Comparison of ENCODE assay signal across 31 cellular contexts in the genomic region with DNA sequence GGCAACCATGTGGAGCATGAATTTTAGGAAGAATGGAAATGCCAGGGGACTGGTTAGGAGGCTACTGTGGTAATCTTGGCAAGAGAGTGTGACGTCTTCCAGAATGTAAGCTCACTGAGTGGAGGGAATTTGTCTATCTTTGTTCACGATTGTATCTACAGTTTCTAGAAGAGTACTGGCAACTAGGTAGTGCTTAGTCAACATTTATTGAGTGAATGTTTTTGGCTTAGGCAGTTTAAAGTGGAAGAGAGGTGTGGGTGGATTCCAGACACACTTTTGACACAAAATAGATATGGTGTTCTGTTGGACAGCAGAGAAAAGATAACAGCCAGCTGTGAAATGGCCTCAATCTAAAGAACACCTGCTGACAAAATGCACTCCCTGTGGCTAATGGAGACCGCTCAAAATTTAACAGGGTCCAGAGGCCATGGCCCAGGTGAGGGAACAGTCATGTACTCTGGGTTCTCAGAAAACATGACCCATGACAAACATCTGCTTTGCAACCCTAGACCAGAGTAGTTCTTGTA.
DNase-seq lines count a peak whose midpoint lies in the region; ATAC-seq, FAIRE-seq and TF ChIP-seq lines count a peak whose summit lies in the region.
"Had no signal": no experiment of that assay in that cellular context is flagged by ENCODE, and none has a peak within 500 bp of the region (broad histone marks: within the 10 kb centered on the region; RNA-seq: fewer than 3 reads in every experiment).

No MANE protein-coding gene starts in this region.

- in situ Hi-C loops in HepG2 (cut with HindIII; ENCODE audit: extremely low pct_ligation_motif_present, low pct_unique_long_range_greater_than_20kb), result no loop called here
- in situ Hi-C loops in K562 (cut with MboI), result no loop called here

- H3K4me1 ChIP-seq in HepG2 (ENCODE audit: insufficient read depth, low read length), result no peaks in the 10 kb centered on the region
- no peaks in the 10 kb centered on the region for H3K4me1 ChIP-seq in right lobe of liver
- H3K4me1 ChIP-seq in K562 (replicated peaks in 1 of 2; ENCODE audit: control insufficient read depth in 2 of 2, insufficient read depth in 2 of 2, low read length in 2 of 2), result peaks cover 0 to 3% of the 10 kb centered on the region in 2 experiments; a peak in 2 of 5 replicates
- no peaks in the 10 kb centered on the region for H3K4me1 ChIP-seq in tibial artery
- H3K4me1 ChIP-seq: A549; BE2C; BLaER1; BLaER1 treated with 17β-estradiol and CSF1 and Interleukin-3, amounts not matched to agents 10 nM and 100 nM had no signal

- TF ChIP-seq CTCF in HepG2 (CRISPR knock-in tag; IDR thresholded peaks at IDR 0.05), result no peak
- no peak for TF ChIP-seq CTCF in right lobe of liver (IDR thresholded peaks at IDR 0.05)
- no peak for TF ChIP-seq CTCF in K562 (IDR thresholded peaks at IDR 0.05 in 2 of 3, conservative IDR thresholded peaks at IDR 0.05 in 1 of 3; ENCODE audit: insufficient read depth in 2 of 3, low read depth in 1 of 3, low read length in 3 of 3)
- TF ChIP-seq CTCF in tibial artery (IDR thresholded peaks at IDR 0.05), result no peak

- H2AFZ ChIP-seq in HepG2 (ENCODE audit: low read length) (no peak overlapping the region), K562 (ENCODE audit: low read depth, low read length) (no peak overlapping the region)

- no peak overlapping the region for H3K27ac ChIP-seq in HepG2 (ENCODE audit: extremely low read length, insufficient read depth, low read length)
- H3K27ac ChIP-seq in right lobe of liver, result no peak overlapping the region
- no peak overlapping the region; the same call in 2 of the 3 replicates for H3K27ac ChIP-seq in K562 (ENCODE audit: extremely low read depth, low read depth, low read length)
- no peak overlapping the region for H3K27ac ChIP-seq in tibial artery
- H3K27ac ChIP-seq: 22Rv1; A549; BLaER1; BLaER1 treated with 17β-estradiol and CSF1 and Interleukin-3, amounts not matched to agents 10 nM and 100 nM; C4-2B had no signal

- H3K9me3 ChIP-seq in HepG2 (ENCODE audit: low read length), result no peaks in the 10 kb centered on the region
- no peaks in the 10 kb centered on the region for H3K9me3 ChIP-seq in right lobe of liver
- 0 out of 2 replicates have a peak, but pooled peaks cover 5% of the 10 kb centered on the region for H3K9me3 ChIP-seq in K562 (replicated peaks; ENCODE audit: control insufficient read depth, insufficient read depth, low read depth, low read length)
- no peaks in the 10 kb centered on the region for H3K9me3 ChIP-seq in tibial artery
- H3K9me3 ChIP-seq: A549, BE2C, BLaER1, Caco-2 had no signal

- H3K36me3 ChIP-seq in HepG2 (replicated peaks in 1 of 2; ENCODE audit: control insufficient read depth in 1 of 2, insufficient read depth in 2 of 2, low read length in 2 of 2), result no peaks in the 10 kb centered on the region
- H3K36me3 ChIP-seq in right lobe of liver, result no peaks in the 10 kb centered on the region
- H3K36me3 ChIP-seq in K562 (ENCODE audit: control insufficient read depth, insufficient read depth, low read length), result peaks cover 6% of the 10 kb centered on the region; the same call in 1 of the 3 replicates
- H3K36me3 ChIP-seq in tibial artery, result no peaks in the 10 kb centered on the region
- H3K36me3 ChIP-seq: BE2C; BLaER1; BLaER1 treated with 17β-estradiol and CSF1 and Interleukin-3, amounts not matched to agents 10 nM and 100 nM had no signal

- intact Hi-C loops in HepG2 (cut with micrococcal nuclease; ENCODE audit: unreplicated experiment), result no loop called here
- intact Hi-C loops in right lobe of liver (cut with DNase I), result no loop called here
- intact Hi-C loops in K562 (cut with micrococcal nuclease), result no loop called here
- intact Hi-C loops in tibial artery (cut with DNase I; ENCODE audit: low total_unique reads), result no loop called here

- no peaks in the 10 kb centered on the region for H3K27me3 ChIP-seq in HepG2 (ENCODE audit: control insufficient read depth in 1 of 2, insufficient read depth in 2 of 2, low read length in 2 of 2)
- H3K27me3 ChIP-seq in right lobe of liver, result no peaks in the 10 kb centered on the region
- H3K27me3 ChIP-seq in K562 (ENCODE audit: control insufficient read depth in 2 of 2, insufficient read depth in 2 of 2, low read length in 2 of 2), result no peaks in the 10 kb centered on the region
- H3K27me3 ChIP-seq in tibial artery, result peaks cover 0 to 9% of the 10 kb centered on the region in 2 donors
- H3K27me3 ChIP-seq: BE2C, BLaER1 had no signal

- no peaks in the 10 kb centered on the region for H4K20me1 ChIP-seq in HepG2 (ENCODE audit: insufficient read depth, low read length)
- H4K20me1 ChIP-seq in K562 (replicated peaks; ENCODE audit: control insufficient read depth, insufficient read depth, low read length), result no peaks in the 10 kb centered on the region
- H4K20me1 ChIP-seq: BLaER1; BLaER1 treated with 17β-estradiol and CSF1 and Interleukin-3, amounts not matched to agents 10 nM and 100 nM had no signal

- ATAC-seq in HepG2 (no peak), right lobe of liver (no peak), K562 (no peak; the same call in 2 of the 3 replicates)
- ATAC-seq: A549; CD8-positive, alpha-beta T cell had no signal

- TF ChIP-seq EP300 in HepG2 (IDR thresholded peaks at IDR 0.05; ENCODE audit: low read depth in 2 of 2, low read length in 2 of 2) (no peak), HepG2 (CRISPR knock-in tag; IDR thresholded peaks at IDR 0.05; ENCODE audit: borderline replicate concordance) (no peak), K562 (IDR thresholded peaks at IDR 0.05; ENCODE audit: low read length) (no peak)

- H3K9ac ChIP-seq in HepG2 (ENCODE audit: insufficient read depth, low read depth, low read length) (no peak overlapping the region), K562 (ENCODE audit: insufficient read depth in 1 of 2, low read depth in 2 of 2, low read length in 2 of 2) (no peak overlapping the region)
- H3K9ac ChIP-seq: BLaER1; BLaER1 treated with 17β-estradiol and CSF1 and Interleukin-3, amounts not matched to agents 10 nM and 100 nM had no signal

- H3K4me3 ChIP-seq in HepG2 (replicated peaks in 1 of 3; ENCODE audit: insufficient read depth in 1 of 3, low read depth in 2 of 3, low read length in 3 of 3) (no peak overlapping the region), right lobe of liver (no peak overlapping the region), K562 (no peak overlapping the region), tibial artery (no peak overlapping the region)
- H3K4me3 ChIP-seq: A549; BLaER1; BLaER1 treated with 17β-estradiol and CSF1 and Interleukin-3, amounts not matched to agents 10 nM and 100 nM had no signal

- 66% methylated on average over 3 of the region's 3 CpGs for WGBS in HepG2 (ENCODE audit: low lambda C conversion rate)
- WGBS in right lobe of liver (ENCODE audit: insufficient coverage, low coverage, low lambda C conversion rate, missing lambda C conversion rate), result 54% methylated on average over 2 of the region's 3 CpGs
- WGBS in K562 (ENCODE audit: insufficient coverage, low coverage, missing lambda C conversion rate), result 61% methylated on average over 3 of the region's 3 CpGs

- no peak overlapping the region for H3K4me2 ChIP-seq in HepG2 (ENCODE audit: low read depth, low read length)
- H3K4me2 ChIP-seq in K562 (ENCODE audit: insufficient read depth, low read length), result no peak overlapping the region
- H3K4me2 ChIP-seq: A549; BLaER1; BLaER1 treated with 17β-estradiol and CSF1 and Interleukin-3, amounts not matched to agents 10 nM and 100 nM had no signal

- BruUV-seq in HepG2 (replicated peaks; lab: Mats Ljungman, UMichigan) (no TSS peak), K562 (replicated peaks; lab: Mats Ljungman, UMichigan) (no TSS peak)

- TF ChIP-seq POLR2A in HepG2 (IDR thresholded peaks at IDR 0.05; ENCODE audit: insufficient read depth in 1 of 2, low read depth in 2 of 2, low read length in 2 of 2) (no peak), right lobe of liver (IDR thresholded peaks at IDR 0.05) (no peak), K562 (conservative IDR thresholded peaks at IDR 0.05) (no peak)

- POLR2A ChIA-PET in HepG2 (lab: Yijun Ruan, JAX), result no interaction called here
- POLR2A ChIA-PET in K562 (lab: Yijun Ruan, JAX), result interaction anchor here (0.8 to 1.2 kb wide), 2 partner anchors 10 to 17 kb away, joined by 3 read pairs; no protein-coding TSS in a partner anchor

- FAIRE-seq in HepG2 (lab: Jason Lieb, UNC), result no peak
- FAIRE-seq in K562 (lab: Jason Lieb, UNC), result no peak
- FAIRE-seq: A204.1, A549, D721Med had no signal

- TF ChIP-seq RAD21 in HepG2 (CRISPR knock-in tag; IDR thresholded peaks at IDR 0.05) (no peak), K562 (CRISPR knock-in tag; conservative IDR thresholded peaks at IDR 0.05 in 1 of 2, IDR thresholded peaks at IDR 0.05 in 1 of 2) (no peak)

- H3K9me1 ChIP-seq in K562 (ENCODE audit: control insufficient read depth, insufficient read depth, low read length), result no peaks in the 10 kb centered on the region

- CTCF ChIA-PET in HepG2 (lab: Yijun Ruan, JAX; ENCODE audit: low intra/inter-chr PET ratio, low total read pairs), result no interaction called here
- CTCF ChIA-PET in K562 (lab: Yijun Ruan, JAX; ENCODE audit: low intra/inter-chr PET ratio), result no interaction called here

- no peaks in the 10 kb centered on the region for H3K79me2 ChIP-seq in HepG2 (ENCODE audit: insufficient read depth, low read length)
- no peaks in the 10 kb centered on the region for H3K79me2 ChIP-seq in K562 (ENCODE audit: control insufficient read depth, insufficient read depth, low read length)

- DNase-seq in HepG2 (ENCODE audit: low spot score) (no peak), right lobe of liver (no peak), K562 (ENCODE audit: extremely low read depth in 1 of 4, low spot score in 3 of 4) (peak in 1 of 4 experiments; percentile 41), tibial artery (no peak)
- DNase-seq: 8988T; ACHN; AML-193; BE2C; C1 segment of cervical spinal cord; Caco-2; Calu3; CD4-positive, alpha-beta memory T cell; CD4-positive, alpha-beta T cell; CD4-positive, CD25-positive, alpha-beta regulatory T cell; CD8-positive, alpha-beta memory T cell; CD8-positive, alpha-beta T cell; COR-L47; DMS 273 treated with DMSO at 0.1 percent for 48 hours; DMS153; DMS53; DMS79; DMS79 treated with DMSO at 0.1 percent for 48 hours; DND-41; EL had no signal

TF ChIP-seq in HepG2, 621 proteins besides CTCF, POLR2A, EP300 and RAD21:
- TF ChIP-seq MAFK (conservative IDR thresholded peaks at IDR 0.05 in 1 of 2, IDR thresholded peaks at IDR 0.05 in 1 of 2; ENCODE audit: low read length in 2 of 2) (peak; percentile 32 to 47; a peak in 2 of 4 replicates), ZNF253 (CRISPR knock-in tag; IDR thresholded peaks at IDR 0.05; ENCODE audit: borderline replicate concordance) (no peak), MAFF (IDR thresholded peaks at IDR 0.05; ENCODE audit: low read depth, low read length) (0 out of 2 replicates have a peak, but pooled peaks have one; percentile 32), MIXL1 (CRISPR knock-in tag; IDR thresholded peaks at IDR 0.05) (no peak)

TF ChIP-seq in K562, 482 proteins besides CTCF, POLR2A, EP300 and RAD21 (continues in another document):
- TF ChIP-seq SIX5 (IDR thresholded peaks at IDR 0.05; ENCODE audit: borderline replicate concordance in 1 of 2, insufficient read depth in 1 of 2, low read depth in 1 of 2, low read length in 2 of 2), result no peak
- no peak for TF ChIP-seq ZNF384 (IDR thresholded peaks at IDR 0.05; ENCODE audit: low read depth, low read length)
- TF ChIP-seq PRPF4 (IDR thresholded peaks at IDR 0.05; ENCODE audit: insufficient read depth, low read depth, low read length, poor library complexity, severe bottlenecking), result no peak
- no peak for TF ChIP-seq IFI16 (CRISPR knock-in tag; IDR thresholded peaks at IDR 0.05)
- TF ChIP-seq ZNF408 (CRISPR knock-in tag; IDR thresholded peaks at IDR 0.05; ENCODE audit: low read depth), result no peak
